In the genomic region with DNA sequence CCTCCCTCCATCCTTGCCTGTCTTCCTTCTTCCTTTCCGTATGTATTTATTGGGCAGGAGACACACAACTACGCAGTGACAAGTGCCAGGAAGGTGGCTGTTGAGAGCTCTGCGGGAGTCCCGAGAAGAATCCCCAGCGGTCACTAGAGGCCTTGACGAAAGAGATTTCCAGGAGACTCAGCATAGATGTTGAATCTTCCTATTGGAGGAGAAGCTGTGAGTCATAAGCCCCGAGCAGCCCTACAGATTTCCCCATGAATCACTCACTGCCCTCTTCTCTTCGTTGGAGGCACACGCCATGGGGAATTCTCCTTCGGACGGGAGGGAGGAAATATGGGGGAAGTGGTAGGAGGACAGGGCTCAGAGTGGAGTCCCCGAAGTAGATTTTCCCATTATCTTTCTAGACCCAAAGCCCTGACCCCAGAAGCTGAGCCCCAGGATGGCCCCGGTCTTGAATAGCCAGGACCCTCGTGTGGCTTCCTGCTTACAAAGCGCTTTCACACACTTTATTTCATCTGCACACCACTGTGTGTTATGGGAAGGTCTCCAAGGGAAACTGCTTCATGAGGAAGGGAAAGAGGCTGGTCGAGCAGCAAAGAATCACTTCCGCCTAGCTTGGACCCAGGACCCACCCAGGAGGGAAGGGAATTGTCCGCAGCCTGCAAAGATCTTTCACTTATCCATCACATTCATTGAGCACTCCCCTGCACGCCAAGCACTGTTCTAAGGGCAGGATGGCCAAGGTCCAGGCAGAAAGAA, we compare ENCODE assay signal across 8 cellular contexts. TPM values are rescaled to one million over a fixed set of nuclear protein-coding genes. Genes with fewer than 3 reads are reported as not detected.
A peak's percentile ranks its signal among the peaks of the same experiment; 100 is the strongest.
DNase-seq lines count a peak whose midpoint lies in the region; FAIRE-seq and TF ChIP-seq lines count a peak whose summit lies in the region.

No MANE protein-coding gene starts in this region.

- H3K27me3 ChIP-seq in adrenal gland (no peaks in the 10 kb centered on the region), skeletal muscle tissue (ENCODE audit: control insufficient read depth in 3 of 3, insufficient read depth in 3 of 3, low read length in 3 of 3) (no peaks in the 10 kb centered on the region)

- no peaks in the 10 kb centered on the region for H3K36me3 ChIP-seq in adrenal gland (replicated peaks in 1 of 2)
- H3K36me3 ChIP-seq in skeletal muscle tissue (ENCODE audit: control insufficient read depth in 3 of 3, insufficient read depth in 3 of 3, low read length in 3 of 3) = no peaks in the 10 kb centered on the region

- TF ChIP-seq POLR2A in H54 (IDR thresholded peaks at IDR 0.05; ENCODE audit: low read depth, low read length) = 0 out of 2 replicates have a peak, but pooled peaks have one; percentile 6
- peak in 1 of 2 donors; percentile 70 for TF ChIP-seq POLR2A in adrenal gland (IDR thresholded peaks at IDR 0.05)
- no peak for TF ChIP-seq POLR2A in GM12891 (IDR thresholded peaks at IDR 0.05; ENCODE audit: low read depth, low read length)

- DNase-seq in H54 (ENCODE audit: insufficient read length, low spot score) = peak; percentile 92
- DNase-seq in adrenal gland = peak; percentile 65 to 88 (median 82)
- DNase-seq in hepatic stellate cell (ENCODE audit: low spot score) = peak; percentile 43
- no peak for DNase-seq in stimulated activated CD4-positive, alpha-beta T cell treated with anti-CD3 and anti-CD28 coated beads, Interleukin-4, amount 100 ng/mL, for 1 hour
- no peak for DNase-seq in D721Med (ENCODE audit: insufficient read length, low spot score)
- DNase-seq in activated CD8-positive, alpha-beta memory T cell treated with anti-CD3 and anti-CD28 coated beads, Interleukin-2, amount 50 U/mL, for 48 hours = no peak
- DNase-seq in GM12891 (ENCODE audit: insufficient read length, low spot score) = no peak

- H3K9me3 ChIP-seq in adrenal gland (replicated peaks in 1 of 3) = no peaks in the 10 kb centered on the region
- H3K9me3 ChIP-seq in skeletal muscle tissue (ENCODE audit: control insufficient read depth in 3 of 3, low read length in 3 of 3) = no peaks in the 10 kb centered on the region

- peak overlapping the region in 1 of 3 donors; percentile 38 for H3K9ac ChIP-seq in skeletal muscle tissue (ENCODE audit: low read depth in 1 of 3, low read length in 3 of 3)

- WGBS in adrenal gland, 4 donors = 37 to 62% (median 42%) methylated on average over 18 to 19 of the region's 19 CpGs

- H3K4me3 ChIP-seq in adrenal gland (no peak overlapping the region), skeletal muscle tissue (ENCODE audit: low read length in 3 of 3) (no peak overlapping the region)

- intact Hi-C loops in adrenal gland (cut with DNase I) = no loop called here

- FAIRE-seq in H54 (lab: Jason Lieb, UNC) (peak; percentile 90), D721Med (lab: Jason Lieb, UNC) (no peak), GM12891 (lab: Jason Lieb, UNC) (no peak)

- H3K4me1 ChIP-seq in adrenal gland (replicated peaks in 1 of 2) (peaks cover 0 to 12% of the 10 kb centered on the region in 2 donors), skeletal muscle tissue (ENCODE audit: control insufficient read depth in 3 of 3, insufficient read depth in 3 of 3, low read length in 3 of 3) (peaks cover 0 to 7% (median 2%) of the 10 kb centered on the region in 3 donors)

- peak overlapping the region in 4 of 5 donors; percentile 58 to 89 (median 69) for H3K27ac ChIP-seq in adrenal gland
- peak overlapping the region; percentile 77 for H3K27ac ChIP-seq in skeletal muscle tissue (ENCODE audit: low read depth, low read length)

- TF ChIP-seq CTCF in adrenal gland (IDR thresholded peaks at IDR 0.05) (peak in 4 of 6 experiments; percentile 13 to 34 (median 22)), D721Med (IDR thresholded peaks at IDR 0.05; ENCODE audit: insufficient read depth, missing control alignments) (no peak)

TF ChIP-seq in GM12891, 5 proteins besides CTCF, POLR2A, EP300 and RAD21:
- TF ChIP-seq SPI1 (IDR thresholded peaks at IDR 0.05; ENCODE audit: low read depth, low read length) = no peak
- TF ChIP-seq POU2F2 (IDR thresholded peaks at IDR 0.05; ENCODE audit: low read depth, low read length) = no peak
- TF ChIP-seq POLR2AphosphoS5 (IDR thresholded peaks at IDR 0.05; ENCODE audit: low read depth, low read length) = no peak
- no peak for TF ChIP-seq TAF1 (IDR thresholded peaks at IDR 0.05; ENCODE audit: low read depth, low read length)
- TF ChIP-seq PAX5 (IDR thresholded peaks at IDR 0.05; ENCODE audit: insufficient read depth, low read length, severe bottlenecking) = no peak

RNA-seq across cellular contexts. Expression of a gene that starts 12.7 kb away (rescaled TPM):
- total RNA-seq in adrenal gland (100 to 1,000 TPM in 7 of 8 donors, 10 to 100 TPM in 1; 60.5 to 603 (median 339) TPM), skeletal muscle tissue (67.3 TPM)
- polyA plus RNA-seq in adrenal gland = 100 to 1,000 TPM in 1 of 3 donors, 10 to 100 TPM in 2; 59.5 to 107 (median 77.1) TPM
- 5.2 TPM for polyA plus RNA-seq in GM12891 (2012; ENCODE audit: low read depth, missing spikeins)

Comparison
In these comparisons a context has a peak if more than half of its experiments do, and no peak if none do; other contexts are left out.
1. DNase-seq: peak in H54 (single experiment), adrenal gland (7 of 7) and hepatic stellate cell (single experiment); none in stimulated activated CD4-positive, alpha-beta T cell treated with anti-CD3 and anti-CD28 coated beads, Interleukin-4, amount 100 ng/mL, for 1 hour (single experiment), D721Med (single experiment), activated CD8-positive, alpha-beta memory T cell treated with anti-CD3 and anti-CD28 coated beads, Interleukin-2, amount 50 U/mL, for 48 hours (single experiment) and GM12891 (single experiment).